21 cellular contexts compared by ENCODE assay signal in genomic region chr7:12231097-12231496, GRCh38. TPM values are rescaled to one million over a fixed set of nuclear protein-coding genes. Genes with fewer than 3 reads are reported as not detected.
DNase-seq lines count a peak whose midpoint lies in the region; ATAC-seq and TF ChIP-seq lines count a peak whose summit lies in the region.
"Had no signal": no experiment of that assay in that cellular context is flagged by ENCODE, and none has a peak within 500 bp of the region (broad histone marks: within the 10 kb centered on the region; RNA-seq: fewer than 3 reads in every experiment).

No MANE protein-coding gene starts in this region.

- no peak overlapping the region for H3K4me3 ChIP-seq in cardiac muscle cell
- H3K4me3 ChIP-seq in left lung: no peak overlapping the region
- H3K4me3 ChIP-seq: A549; BLaER1 treated with 17β-estradiol and CSF1 and Interleukin-3, amounts not matched to agents 10 nM and 100 nM; GM23338; HAP-1 had no signal

- intact Hi-C loops in left ventricle myocardium superior (cut with micrococcal nuclease) (no loop called here), left lung (cut with DNase I) (no loop called here)

- ATAC-seq in left ventricle myocardium superior: no peak
- ATAC-seq in left lung: peak; percentile 83
- ATAC-seq: A549, GM23338 had no signal

- no peaks in the 10 kb centered on the region for H3K9me3 ChIP-seq in cardiac muscle cell (ENCODE audit: low read depth)
- H3K9me3 ChIP-seq in left lung: no peaks in the 10 kb centered on the region
- H3K9me3 ChIP-seq: BE2C, HAP-1 had no signal

- H3K36me3 ChIP-seq in cardiac muscle cell: peaks cover 33% of the 10 kb centered on the region
- H3K36me3 ChIP-seq in left lung: peaks cover 0 to 21% of the 10 kb centered on the region in 2 donors

- TF ChIP-seq CTCF in cardiac muscle cell (IDR thresholded peaks at IDR 0.05; ENCODE audit: low read depth, low read length): no peak
- no peak for TF ChIP-seq CTCF in left lung (IDR thresholded peaks at IDR 0.05)

- DNase-seq in cardiac muscle cell (ENCODE audit: low read depth in 1 of 2, low spot score in 1 of 2) (no peak), left ventricle myocardium superior (no peak), NCI-H146 (lab: John Stamatoyannopoulos, UW) (peak; percentile 11), left lung (no peak), 8988T (no peak), SKM-1 (lab: John Stamatoyannopoulos, UW; ENCODE audit: unreplicated experiment) (no peak)
- DNase-seq: ACHN; AML-193; BE2C; CD4-positive, alpha-beta T cell; CD8-positive, alpha-beta memory T cell; DMS 273 treated with DMSO at 0.1 percent for 48 hours; DMS79; EL; GF-D8; HFFc6 had no signal

- peaks cover 14% of the 10 kb centered on the region for H3K4me1 ChIP-seq in cardiac muscle cell (ENCODE audit: low read depth)
- H3K4me1 ChIP-seq in left lung: no peaks in the 10 kb centered on the region
- H3K4me1 ChIP-seq: A549; BE2C; BLaER1 treated with 17β-estradiol and CSF1 and Interleukin-3, amounts not matched to agents 10 nM and 100 nM; HAP-1 had no signal

- H3K27me3 ChIP-seq in cardiac muscle cell (no peaks in the 10 kb centered on the region), left lung (no peaks in the 10 kb centered on the region)
- H3K27me3 ChIP-seq: BE2C; BLaER1 treated with 17β-estradiol and CSF1 and Interleukin-3, amounts not matched to agents 10 nM and 100 nM had no signal

- H3K27ac ChIP-seq in cardiac muscle cell (peak overlapping the region; percentile 73), left lung (no peak overlapping the region)
- H3K27ac ChIP-seq: 22Rv1; A549; BLaER1 treated with 17β-estradiol and CSF1 and Interleukin-3, amounts not matched to agents 10 nM and 100 nM had no signal

RNA-seq across cellular contexts. Expression of gene TMEM106B, which starts 20.0 kb away (rescaled TPM):
- 66.7 and 86.7 TPM in 2 replicates for total RNA-seq in cardiac muscle cell
- polyA plus RNA-seq in cardiac muscle cell: 51.6 and 70.0 TPM in 2 replicates
- 48.9 TPM for total RNA-seq in left ventricle myocardium superior
- 10 to 100 TPM; 43.3 to 43.7 TPM for total RNA-seq in left lung
